In genomic region chr13:72728290-72728605, GRCh38 we compare ENCODE assay signal across 8 cellular contexts. TPM values are rescaled to one million over a fixed set of nuclear protein-coding genes. Genes with fewer than 3 reads are reported as not detected.
A peak's percentile ranks its signal among the peaks of the same experiment; 100 is the strongest.
DNase-seq lines count a peak whose midpoint lies in the region; ATAC-seq and TF ChIP-seq lines count a peak whose summit lies in the region.

No MANE protein-coding gene starts in this region.

- peak overlapping the region; percentile 96 for H3K9ac ChIP-seq in Loucy (ENCODE audit: low read depth, low read length, poor library complexity, severe bottlenecking)

- H2AFZ ChIP-seq in Loucy (ENCODE audit: low read length) = peak overlapping the region; percentile 84

- peaks cover 9% of the 10 kb centered on the region; the same call in 1 of the 2 replicates for H3K36me3 ChIP-seq in Loucy (ENCODE audit: insufficient read depth, low read length)

- H3K27me3 Mint-ChIP-seq in CD14-positive monocyte (ENCODE audit: low read depth in 3 of 3) (peaks cover 0 to 2% (median 0%) of the 10 kb centered on the region in 3 donors), neural crest cell (ENCODE audit: low read depth) (no peaks in the 10 kb centered on the region)

- H3K27me3 ChIP-seq in Loucy (ENCODE audit: insufficient read depth, low read length, poor library complexity, severe bottlenecking) (no peaks in the 10 kb centered on the region), dorsolateral prefrontal cortex (no peaks in the 10 kb centered on the region)

- peaks cover 57% of the 10 kb centered on the region for H3K4me1 ChIP-seq in Loucy (ENCODE audit: insufficient read depth, low read length, poor library complexity, severe bottlenecking)

- H3F3A ChIP-seq in Loucy (ENCODE audit: low read depth) = no peaks in the 10 kb centered on the region

- H3K9me3 Mint-ChIP-seq in CD14-positive monocyte (no peaks in the 10 kb centered on the region), neural crest cell (no peaks in the 10 kb centered on the region)

- H3K9me3 ChIP-seq in Loucy (ENCODE audit: insufficient read depth, low read depth, low read length) = no peaks in the 10 kb centered on the region

- peaks cover 12 to 26% of the 10 kb centered on the region in 2 donors for H3K36me3 Mint-ChIP-seq in CD14-positive monocyte
- H3K36me3 Mint-ChIP-seq in neural crest cell (ENCODE audit: low read depth) = peaks cover 19% of the 10 kb centered on the region

- ATAC-seq in HG02981 (IDR thresholded peaks at IDR 0.05; ENCODE audit: unreplicated experiment) (no peak), GM18498 (IDR thresholded peaks at IDR 0.05; ENCODE audit: unreplicated experiment) (no peak)

- H3K4me2 ChIP-seq in Loucy (ENCODE audit: low read depth, low read length, poor library complexity, severe bottlenecking) = peak overlapping the region; percentile 97

- H3K27ac Mint-ChIP-seq in CD14-positive monocyte = peak overlapping the region; percentile 79 to 93 (median 89)
- peak overlapping the region; percentile 43 for H3K27ac Mint-ChIP-seq in neural crest cell (ENCODE audit: unreplicated experiment)

- peak overlapping the region; percentile 91 for H3K4me3 ChIP-seq in Loucy (ENCODE audit: low read length, poor library complexity, severe bottlenecking)
- peak overlapping the region; percentile 68 to 100 (median 95) for H3K4me3 ChIP-seq in dorsolateral prefrontal cortex

- H3K4me3 Mint-ChIP-seq in CD14-positive monocyte = peak overlapping the region; percentile 95 to 97
- H3K4me3 Mint-ChIP-seq in neural crest cell = peak overlapping the region; percentile 97

- TF ChIP-seq CTCF in CD14-positive monocyte (IDR thresholded peaks at IDR 0.05) = no peak
- TF ChIP-seq CTCF in Loucy (conservative IDR thresholded peaks at IDR 0.05; ENCODE audit: low read length) = no peak
- TF ChIP-seq CTCF in dorsolateral prefrontal cortex (IDR thresholded peaks at IDR 0.05 in 54 of 56, conservative IDR thresholded peaks at IDR 0.05 in 2 of 56; ENCODE audit: low read depth in 1 of 56, partially characterized antibody in 56 of 56) = no peak
- no peak for TF ChIP-seq CTCF in neural crest cell (conservative IDR thresholded peaks at IDR 0.05)

- H3K4me1 Mint-ChIP-seq in CD14-positive monocyte = peaks cover 33% of the 10 kb centered on the region
- H3K4me1 Mint-ChIP-seq in neural crest cell = peaks cover 47% of the 10 kb centered on the region

- no peaks in the 10 kb centered on the region for H3K9me2 ChIP-seq in Loucy (replicated peaks; ENCODE audit: low read depth, low read length)

- DNase-seq in CD14-positive monocyte (ENCODE audit: low spot score) (no peak), dorsolateral prefrontal cortex (no peak), neural crest cell (ENCODE audit: low read depth, low spot score) (no peak), HCEC 1CT (no peak), NCI-H526 treated with DMSO at 0.1 percent for 48 hours (lab: John Stamatoyannopoulos, UW) (no peak)

- peaks cover 89% of the 10 kb centered on the region for H3K79me2 ChIP-seq in Loucy (ENCODE audit: insufficient read depth, low read length)

- intact Hi-C loops in CD14-positive monocyte (cut with micrococcal nuclease) (loop anchor here in 1 of 2 donors (5.0 kb wide), 1 partner anchor 54 kb away; the partner anchor contains the start of genes DIS3 and PIBF1), dorsolateral prefrontal cortex (cut with DNase I) (loop anchor here (2.0 to 5.0 kb wide), 2 partner anchors 54 to 55 kb away; partner anchors contain the start of genes PIBF1 (in 2 of the 2) and DIS3 (in 1 of the 2))

- peaks cover 50% of the 10 kb centered on the region for H4K20me1 ChIP-seq in Loucy (ENCODE audit: insufficient read depth, low read length, poor library complexity, severe bottlenecking)

- peak overlapping the region in 5 of 59 donors; percentile 21 to 73 (median 62) for H3K27ac ChIP-seq in dorsolateral prefrontal cortex

RNA-seq across cellular contexts. Expression of gene BORA, which starts 0.5 kb away (rescaled TPM):
- polyA plus RNA-seq in CD14-positive monocyte = 1 to 10 TPM; 2.1 to 4.7 TPM
- total RNA-seq in dorsolateral prefrontal cortex (1 to 10 TPM in 109 of 120 experiments, under 1 TPM in 11; 0.38 to 4.4 (median 1.7) TPM), neural crest cell (17.6 and 18.5 TPM in 2 replicates)

RNA-seq across cellular contexts. Expression of gene MZT1, which starts 0.8 kb away (rescaled TPM):
- polyA plus RNA-seq in CD14-positive monocyte = 1 to 10 TPM; 2.5 to 4.9 TPM
- total RNA-seq in dorsolateral prefrontal cortex = 10 to 100 TPM in 115 of 120 experiments, 1 to 10 TPM in 5; 6.7 to 29.0 (median 16.5) TPM
- 18.4 and 19.0 TPM in 2 replicates for total RNA-seq in neural crest cell

RNA-seq across cellular contexts. Expression of gene DIS3, which starts 53.5 kb away (rescaled TPM):
- 10 to 100 TPM in 1 of 2 donors, 1 to 10 TPM in 1; 8.4 to 11.3 TPM for polyA plus RNA-seq in CD14-positive monocyte
- total RNA-seq in dorsolateral prefrontal cortex = 10 to 100 TPM; 17.1 to 33.3 (median 24.6) TPM
- 31.1 and 32.0 TPM in 2 replicates for total RNA-seq in neural crest cell

RNA-seq across cellular contexts. Expression of gene PIBF1, which starts 53.7 kb away (rescaled TPM):
- 1 to 10 TPM; 3.3 to 8.0 TPM for polyA plus RNA-seq in CD14-positive monocyte
- total RNA-seq in dorsolateral prefrontal cortex (10 to 100 TPM; 11.8 to 33.0 (median 22.4) TPM), neural crest cell (21.5 and 24.7 TPM in 2 replicates)
